In genomic region chr20:56589633-56590032, GRCh38 we compare ENCODE assay signal across 25 cellular contexts. TPM values are rescaled to one million over a fixed set of nuclear protein-coding genes. Genes with fewer than 3 reads are reported as not detected.
DNase-seq lines count a peak whose midpoint lies in the region; ATAC-seq, FAIRE-seq and TF ChIP-seq lines count a peak whose summit lies in the region.
"Had no signal": no experiment of that assay in that cellular context is flagged by ENCODE, and none has a peak within 500 bp of the region (broad histone marks: within the 10 kb centered on the region; RNA-seq: fewer than 3 reads in every experiment).

No MANE protein-coding gene starts in this region.

- intact Hi-C loops in HepG2 (cut with micrococcal nuclease; ENCODE audit: unreplicated experiment) (no loop called here), right lobe of liver (cut with DNase I) (no loop called here), PC-9 (cut with micrococcal nuclease; ENCODE audit: unreplicated experiment) (no loop called here)

- no peak overlapping the region for H2BK12ac ChIP-seq in trophoblast cell (ENCODE audit: low read length)

- POLR2A ChIA-PET in HepG2 (lab: Yijun Ruan, JAX): no interaction called here
- POLR2A ChIA-PET in PC-9 (lab: Charles Lee; ENCODE audit: unreplicated experiment): interaction anchor here (0.6 kb wide), 1 partner anchor 235 kb away, joined by 3 read pairs; no protein-coding TSS in a partner anchor

- no peak for FAIRE-seq in HepG2 (lab: Jason Lieb, UNC)
- FAIRE-seq: A204.1, D721Med, GM12878 had no signal

- CTCF ChIA-PET in HepG2 (lab: Yijun Ruan, JAX; ENCODE audit: low intra/inter-chr PET ratio, low total read pairs): no interaction called here
- CTCF ChIA-PET in PC-9 (lab: Charles Lee): interaction anchor here (0.7 kb wide), 1 partner anchor 384 kb away, joined by 6 read pairs; no protein-coding TSS in a partner anchor

- peaks cover 9% of the 10 kb centered on the region for H3K79me1 ChIP-seq in trophoblast cell (ENCODE audit: low read length)

- ATAC-seq in HepG2: no peak
- no peak for ATAC-seq in right lobe of liver
- ATAC-seq in HG03457 (IDR thresholded peaks at IDR 0.05; ENCODE audit: unreplicated experiment): no peak
- ATAC-seq: GM12878 had no signal

- H4K91ac ChIP-seq in trophoblast cell (ENCODE audit: low read depth, low read length): peak overlapping the region; percentile 39

- TF ChIP-seq RAD21 in HepG2 (CRISPR knock-in tag; IDR thresholded peaks at IDR 0.05): no peak

- no peaks in the 10 kb centered on the region for H3K9me2 ChIP-seq in PC-9 (ENCODE audit: insufficient read depth)

- TF ChIP-seq EP300 in HepG2 (IDR thresholded peaks at IDR 0.05; ENCODE audit: low read depth in 2 of 2, low read length in 2 of 2): no peak
- TF ChIP-seq EP300 in HepG2 (CRISPR knock-in tag; IDR thresholded peaks at IDR 0.05; ENCODE audit: borderline replicate concordance): no peak

- H3F3A ChIP-seq in PC-9 (ENCODE audit: insufficient read depth, low read depth): peaks cover 61% of the 10 kb centered on the region

- H2BK120ac ChIP-seq in trophoblast cell (ENCODE audit: insufficient read depth, low read length, poor library complexity): peak overlapping the region; percentile 19

- no peak overlapping the region for H3K27ac ChIP-seq in HepG2 (ENCODE audit: extremely low read length, insufficient read depth, low read length)
- no peak overlapping the region for H3K27ac ChIP-seq in right lobe of liver
- H3K27ac ChIP-seq in PC-9: peak overlapping the region; percentile 35
- peak overlapping the region; percentile 24 for H3K27ac ChIP-seq in trophoblast cell (ENCODE audit: low read depth, low read length)
- H3K27ac ChIP-seq: 22Rv1; BLaER1 treated with 17β-estradiol and CSF1 and Interleukin-3, amounts not matched to agents 10 nM and 100 nM had no signal

- H3K4ac ChIP-seq in trophoblast cell (ENCODE audit: low read depth, low read length): no peak overlapping the region

- H3K4me1 ChIP-seq in HepG2 (ENCODE audit: insufficient read depth, low read length) (no peaks in the 10 kb centered on the region), right lobe of liver (no peaks in the 10 kb centered on the region), PC-9 (replicated peaks; ENCODE audit: insufficient read depth) (peaks cover 62% of the 10 kb centered on the region), trophoblast cell (ENCODE audit: control insufficient read depth in 1 of 2, insufficient read depth in 2 of 2, low read length in 2 of 2) (peaks cover 2 to 17% of the 10 kb centered on the region in 2 experiments)
- H3K4me1 ChIP-seq: BE2C; BLaER1 treated with 17β-estradiol and CSF1 and Interleukin-3, amounts not matched to agents 10 nM and 100 nM had no signal

- DNase-seq in HepG2 (ENCODE audit: low spot score) (no peak), right lobe of liver (no peak), PC-9 (no peak), trophoblast cell (peak in 1 of 2 donors; percentile 43), middle frontal gyrus (ENCODE audit: extremely low spot score, low spot score) (no peak), mesenteric fat pad (ENCODE audit: low spot score) (no peak)
- DNase-seq: ACHN; AML-193; BE2C; CD4-positive, alpha-beta T cell; CD8-positive, alpha-beta memory T cell; DMS 273 treated with DMSO at 0.1 percent for 48 hours; DMS79; EL; GDM1; GOT3; H7; HCEC 1CT had no signal

- H3K9me3 ChIP-seq in HepG2 (ENCODE audit: low read length) (no peaks in the 10 kb centered on the region), right lobe of liver (no peaks in the 10 kb centered on the region), PC-9 (ENCODE audit: insufficient read depth, low read depth) (no peaks in the 10 kb centered on the region), trophoblast cell (ENCODE audit: insufficient read depth, low read depth, low read length) (no peaks in the 10 kb centered on the region)
- H3K9me3 ChIP-seq: BE2C; BLaER1 treated with 17β-estradiol and CSF1 and Interleukin-3, amounts not matched to agents 10 nM and 100 nM had no signal

- no peak overlapping the region for H2BK5ac ChIP-seq in trophoblast cell (ENCODE audit: low read depth, low read length, poor library complexity)

- H4K8ac ChIP-seq in trophoblast cell (ENCODE audit: low read depth, low read length): no peak overlapping the region

- no peak overlapping the region for H3K18ac ChIP-seq in trophoblast cell (ENCODE audit: low read length)

- H4K20me1 ChIP-seq in HepG2 (ENCODE audit: insufficient read depth, low read length): no peaks in the 10 kb centered on the region
- H4K20me1 ChIP-seq in PC-9 (ENCODE audit: insufficient read depth): no peaks in the 10 kb centered on the region
- H4K20me1 ChIP-seq: BLaER1 treated with 17β-estradiol and CSF1 and Interleukin-3, amounts not matched to agents 10 nM and 100 nM had no signal

- H4K12ac ChIP-seq in trophoblast cell (ENCODE audit: low read depth, low read length): no peak overlapping the region

- no peak overlapping the region for H3K4me3 ChIP-seq in HepG2 (replicated peaks in 1 of 3; ENCODE audit: insufficient read depth in 1 of 3, low read depth in 2 of 3, low read length in 3 of 3)
- H3K4me3 ChIP-seq in right lobe of liver: no peak overlapping the region
- no peak overlapping the region for H3K4me3 ChIP-seq in PC-9
- no peak overlapping the region for H3K4me3 ChIP-seq in trophoblast cell (ENCODE audit: low read depth, low read length)
- H3K4me3 ChIP-seq: BLaER1 treated with 17β-estradiol and CSF1 and Interleukin-3, amounts not matched to agents 10 nM and 100 nM; GM12878 had no signal

- H3K23ac ChIP-seq in trophoblast cell (ENCODE audit: low read length): no peak overlapping the region

- H3K9ac ChIP-seq in HepG2 (ENCODE audit: insufficient read depth, low read depth, low read length): no peak overlapping the region
- no peak overlapping the region for H3K9ac ChIP-seq in trophoblast cell (ENCODE audit: low read length)
- H3K9ac ChIP-seq: BLaER1 treated with 17β-estradiol and CSF1 and Interleukin-3, amounts not matched to agents 10 nM and 100 nM had no signal

- H3K27me3 ChIP-seq in HepG2 (ENCODE audit: control insufficient read depth in 1 of 2, insufficient read depth in 2 of 2, low read length in 2 of 2) (0 out of 5 replicates have a peak, but pooled peaks cover 0 to 10% of the 10 kb centered on the region in 2 experiments), right lobe of liver (no peaks in the 10 kb centered on the region), PC-9 (ENCODE audit: insufficient read depth, low read depth) (no peaks in the 10 kb centered on the region), trophoblast cell (ENCODE audit: insufficient read depth, low read length) (no peaks in the 10 kb centered on the region)
- H3K27me3 ChIP-seq: BLaER1 treated with 17β-estradiol and CSF1 and Interleukin-3, amounts not matched to agents 10 nM and 100 nM had no signal

- WGBS in HepG2 (ENCODE audit: low lambda C conversion rate): 17% methylated on average over 5 of the region's 5 CpGs
- WGBS in right lobe of liver (ENCODE audit: insufficient coverage, low coverage, low lambda C conversion rate, missing lambda C conversion rate): 72% methylated on average over 5 of the region's 5 CpGs
- WGBS in trophoblast cell (ENCODE audit: extremely low coverage, insufficient coverage, insufficient read length): no CpG with 5 or more reads among the region's 5 CpGs

- no peak overlapping the region for H2AFZ ChIP-seq in HepG2 (ENCODE audit: low read length)
- no peak overlapping the region for H2AFZ ChIP-seq in PC-9
- no peak overlapping the region for H2AFZ ChIP-seq in trophoblast cell (ENCODE audit: insufficient read depth, low read length, poor library complexity)

- H3K79me2 ChIP-seq in HepG2 (ENCODE audit: insufficient read depth, low read length) (no peaks in the 10 kb centered on the region), PC-9 (ENCODE audit: low read depth) (no peaks in the 10 kb centered on the region), trophoblast cell (ENCODE audit: control insufficient read depth, insufficient read depth, low read length, poor library complexity) (no peaks in the 10 kb centered on the region)

- H3K14ac ChIP-seq in trophoblast cell (ENCODE audit: low read length): no peak overlapping the region

- TF ChIP-seq POLR2A in HepG2 (IDR thresholded peaks at IDR 0.05; ENCODE audit: insufficient read depth in 1 of 2, low read depth in 2 of 2, low read length in 2 of 2) (no peak), right lobe of liver (IDR thresholded peaks at IDR 0.05) (no peak)

- no peak overlapping the region for H2AK5ac ChIP-seq in trophoblast cell (ENCODE audit: low read length)

- H3K36me3 ChIP-seq in HepG2 (replicated peaks in 1 of 2; ENCODE audit: control insufficient read depth in 1 of 2, insufficient read depth in 2 of 2, low read length in 2 of 2): no peaks in the 10 kb centered on the region
- no peaks in the 10 kb centered on the region for H3K36me3 ChIP-seq in right lobe of liver
- H3K36me3 ChIP-seq in PC-9 (ENCODE audit: low read depth): no peaks in the 10 kb centered on the region
- no peaks in the 10 kb centered on the region for H3K36me3 ChIP-seq in trophoblast cell (ENCODE audit: control insufficient read depth in 1 of 2, insufficient read depth in 2 of 2, low read length in 2 of 2)
- H3K36me3 ChIP-seq: BE2C; BLaER1 treated with 17β-estradiol and CSF1 and Interleukin-3, amounts not matched to agents 10 nM and 100 nM had no signal

- TF ChIP-seq CTCF in HepG2 (CRISPR knock-in tag; IDR thresholded peaks at IDR 0.05): no peak
- no peak for TF ChIP-seq CTCF in right lobe of liver (IDR thresholded peaks at IDR 0.05)
- no peak; the same call in 1 of the 2 replicates for TF ChIP-seq CTCF in PC-9 (conservative IDR thresholded peaks at IDR 0.05)

- no peak overlapping the region for H3K4me2 ChIP-seq in HepG2 (ENCODE audit: low read depth, low read length)
- peak overlapping the region; percentile 25; the same call in 1 of the 2 replicates for H3K4me2 ChIP-seq in PC-9
- H3K4me2 ChIP-seq in trophoblast cell (ENCODE audit: low read length): no peak overlapping the region
- H3K4me2 ChIP-seq: BLaER1 treated with 17β-estradiol and CSF1 and Interleukin-3, amounts not matched to agents 10 nM and 100 nM had no signal

- in situ Hi-C loops in HepG2 (cut with HindIII; ENCODE audit: extremely low pct_ligation_motif_present, low pct_unique_long_range_greater_than_20kb): no loop called here

- BruUV-seq in HepG2 (replicated peaks; lab: Mats Ljungman, UMichigan): no TSS peak
- no TSS peak for BruUV-seq in PC-9 (replicated peaks; lab: Mats Ljungman, UMichigan)

RNA-seq across cellular contexts. Expression of gene TFAP2C, which starts 39.5 kb away (rescaled TPM):
- not detected in 2 replicates for total RNA-seq in HepG2 (2016; rRNA removed; fragmentation: Illumina TruSeq; extraction: Trizol)
- total RNA-seq in HepG2 (2016; cell fraction: cytosol; rRNA removed; fragmentation: Illumina TruSeq; extraction: Trizol; ENCODE audit: low read depth): not detected in 2 replicates
- total RNA-seq in HepG2 (2016; cell fraction: insoluble cytoplasmic fraction; rRNA removed; fragmentation: Illumina TruSeq; extraction: Trizol): not detected in 2 replicates
- total RNA-seq in HepG2 (2016; cell fraction: membrane; rRNA removed; fragmentation: Illumina TruSeq; extraction: Trizol): not detected in 2 replicates
- not detected in 2 replicates for total RNA-seq in HepG2 (2016; cell fraction: nucleus; rRNA removed; fragmentation: Illumina TruSeq; extraction: Trizol)
- polyA plus RNA-seq in HepG2 (2011; rRNA removed): not detected in 2 replicates
- polyA plus RNA-seq in HepG2 (2011; cell fraction: cytosol; rRNA removed): not detected in 2 replicates
- polyA plus RNA-seq in HepG2 (2011; cell fraction: nucleus; rRNA removed): not detected in 2 replicates
- not detected in 2 replicates for polyA plus RNA-seq in HepG2 (2012)
- not detected in 2 replicates for polyA plus RNA-seq in HepG2 (2016; cell fraction: cytosol; fragmentation: Illumina TruSeq; extraction: Trizol; ENCODE audit: low read depth)
- not detected in 2 replicates for polyA plus RNA-seq in HepG2 (2016; cell fraction: insoluble cytoplasmic fraction; fragmentation: Illumina TruSeq; extraction: Trizol; ENCODE audit: low read depth)
- not detected in 2 replicates for polyA plus RNA-seq in HepG2 (2016; cell fraction: membrane; fragmentation: Illumina TruSeq; extraction: Trizol; ENCODE audit: low read depth)
- not detected in 2 replicates for polyA plus RNA-seq in HepG2 (2016; cell fraction: nucleus; fragmentation: Illumina TruSeq; extraction: Trizol; ENCODE audit: insufficient read depth, low read depth)
- 7.5 TPM in 1 of 2 replicates, not detected in the other for polyA minus RNA-seq in HepG2 (2011; rRNA and poly(A)+ RNA removed; ENCODE audit: low replicate concordance)
- polyA minus RNA-seq in HepG2 (2011; cell fraction: cytosol; rRNA and poly(A)+ RNA removed): not detected in 2 replicates
- polyA minus RNA-seq in HepG2 (2011; cell fraction: nucleus; rRNA and poly(A)+ RNA removed): not detected in 2 replicates
- not detected for total RNA-seq in right lobe of liver
- total RNA-seq in PC-9 (2021): 27.8 and 34.8 TPM in 2 replicates
- polyA plus RNA-seq in trophoblast cell (2013): 278 and 294 TPM in 2 replicates
- total RNA-seq in mesenteric fat pad: 1.3 TPM
- total RNA-seq: CD4-positive, alpha-beta T cell; CD8-positive, alpha-beta memory T cell; GM12878 had no signal
- polyA plus RNA-seq: CD14-positive monocyte; CD8-positive, alpha-beta memory T cell had no signal

RNA-seq across cellular contexts. Expression of gene FAM209B, which starts 56.6 kb away (rescaled TPM):
- total RNA-seq in HepG2 (2016; rRNA removed; fragmentation: Illumina TruSeq; extraction: Trizol) (0.24 and 0.32 TPM in 2 replicates), right lobe of liver (under 1 TPM in 1 of 6 experiments, not detected in 5; 0.44 TPM), PC-9 (2021) (not detected in 2 replicates), mesenteric fat pad (0.51 TPM)
- total RNA-seq in HepG2 (2016; cell fraction: cytosol; rRNA removed; fragmentation: Illumina TruSeq; extraction: Trizol; ENCODE audit: low read depth): not detected in 2 replicates
- 0.30 and 0.61 TPM in 2 replicates for total RNA-seq in HepG2 (2016; cell fraction: insoluble cytoplasmic fraction; rRNA removed; fragmentation: Illumina TruSeq; extraction: Trizol)
- total RNA-seq in HepG2 (2016; cell fraction: membrane; rRNA removed; fragmentation: Illumina TruSeq; extraction: Trizol): not detected in 2 replicates
- not detected in 2 replicates for total RNA-seq in HepG2 (2016; cell fraction: nucleus; rRNA removed; fragmentation: Illumina TruSeq; extraction: Trizol)
- polyA plus RNA-seq in HepG2 (2011; rRNA removed): 0.10 and 0.42 TPM in 2 replicates
- polyA plus RNA-seq in HepG2 (2011; cell fraction: cytosol; rRNA removed): not detected in 2 replicates
- 0.59 TPM in 1 of 2 replicates, not detected in the other for polyA plus RNA-seq in HepG2 (2011; cell fraction: nucleus; rRNA removed)
- not detected in 2 replicates for polyA plus RNA-seq in HepG2 (2012)
- not detected in 2 replicates for polyA plus RNA-seq in HepG2 (2016; cell fraction: cytosol; fragmentation: Illumina TruSeq; extraction: Trizol; ENCODE audit: low read depth)
- polyA plus RNA-seq in HepG2 (2016; cell fraction: insoluble cytoplasmic fraction; fragmentation: Illumina TruSeq; extraction: Trizol; ENCODE audit: low read depth): 0.51 TPM in 1 of 2 replicates, not detected in the other
- polyA plus RNA-seq in HepG2 (2016; cell fraction: membrane; fragmentation: Illumina TruSeq; extraction: Trizol; ENCODE audit: low read depth): not detected in 2 replicates
- 0.81 and 0.85 TPM in 2 replicates for polyA plus RNA-seq in HepG2 (2016; cell fraction: nucleus; fragmentation: Illumina TruSeq; extraction: Trizol; ENCODE audit: insufficient read depth, low read depth)
- not detected in 2 replicates for polyA minus RNA-seq in HepG2 (2011; rRNA and poly(A)+ RNA removed; ENCODE audit: low replicate concordance)
- polyA minus RNA-seq in HepG2 (2011; cell fraction: cytosol; rRNA and poly(A)+ RNA removed): not detected in 2 replicates
- polyA minus RNA-seq in HepG2 (2011; cell fraction: nucleus; rRNA and poly(A)+ RNA removed): not detected in 2 replicates
- polyA plus RNA-seq in trophoblast cell (2013): 0.45 and 0.67 TPM in 2 replicates

Comparison
In these comparisons a context has a peak if more than half of its experiments do, and no peak if none do; other contexts are left out.
1. H3K27ac ChIP-seq: peak in PC-9 (single experiment) and trophoblast cell (single experiment); none in HepG2 (single experiment) and right lobe of liver (0 of 3).
2. RNA of gene TFAP2C, which starts 39.5 kb away (total RNA-seq): 27.8 to 34.8 TPM in PC-9; 1.3 TPM in mesenteric fat pad (single experiment), not detected in HepG2 and not detected in right lobe of liver; every median in the first group is over 10 times any median in the second.